25 cellular contexts compared by ENCODE assay signal in the genomic region with DNA sequence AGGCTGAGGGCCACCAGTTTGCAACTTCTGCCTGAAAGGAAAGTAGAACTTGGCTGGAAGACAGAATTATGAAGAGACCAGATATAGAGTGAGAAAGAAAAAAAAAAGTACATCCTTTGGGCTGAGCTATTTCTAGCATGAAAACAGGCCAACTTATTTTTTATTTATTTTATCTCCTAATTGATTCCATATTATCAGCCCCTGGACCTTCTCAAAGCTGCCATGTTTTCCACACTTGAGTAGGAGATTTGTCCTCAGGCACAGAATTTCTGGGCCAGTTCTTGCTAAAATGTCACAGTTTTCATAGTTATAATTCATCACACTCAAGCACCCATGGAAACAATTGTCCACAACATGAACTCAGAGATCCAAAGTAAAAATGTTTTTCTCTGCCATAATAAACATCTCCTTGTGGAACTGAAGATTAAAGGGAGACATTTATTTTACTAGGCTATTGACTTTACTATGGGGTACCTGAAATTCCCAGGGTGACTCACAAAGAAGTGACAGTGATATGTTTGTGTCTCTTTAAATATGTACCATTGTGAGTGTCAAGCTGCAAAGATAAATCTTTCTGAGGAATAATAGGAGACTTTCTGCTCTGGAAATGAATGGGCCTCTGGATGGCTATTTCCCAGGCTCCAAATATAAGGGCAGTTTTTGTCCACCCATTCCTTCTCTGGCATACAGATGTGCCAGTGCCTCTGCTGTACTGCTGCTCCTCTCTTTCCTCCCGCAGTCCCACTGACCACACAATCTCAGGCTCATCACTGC.
"Had no signal": no experiment of that assay in that cellular context is flagged by ENCODE, and none has a peak within 500 bp of the region (broad histone marks: within the 10 kb centered on the region; RNA-seq: fewer than 3 reads in every experiment).

No MANE protein-coding gene starts in this region.

- H3K27me3 ChIP-seq: SJSA1 had no signal

- H3K4me1 Mint-ChIP-seq: activated CD4-positive, alpha-beta T cell treated with anti-CD3 and anti-CD28 coated beads, Interleukin-2, amount 10 ng/mL, durations not matched to agents 7 days and 5 days; brain; central memory CD8-positive, alpha-beta T cell had no signal

- H3K4me3 ChIP-seq: SJSA1 had no signal

- H3K4me1 ChIP-seq: SJSA1 had no signal

- H3K36me3 Mint-ChIP-seq: activated CD4-positive, alpha-beta memory T cell treated with anti-CD3 and anti-CD28 coated beads for 36 hours; activated naive CD8-positive, alpha-beta T cell; brain had no signal

- H3K27me3 Mint-ChIP-seq: activated CD4-positive, alpha-beta memory T cell treated with anti-CD3 and anti-CD28 coated beads for 36 hours; activated CD4-positive, alpha-beta T cell treated with anti-CD3 and anti-CD28 coated beads, Interleukin-2, amount 10 ng/mL, durations not matched to agents 7 days and 5 days; activated naive CD8-positive, alpha-beta T cell; central memory CD8-positive, alpha-beta T cell had no signal

- H3K36me3 ChIP-seq: SJSA1 had no signal

- H3K27ac Mint-ChIP-seq: activated CD4-positive, alpha-beta memory T cell treated with anti-CD3 and anti-CD28 coated beads for 36 hours; activated CD4-positive, alpha-beta T cell treated with anti-CD3 and anti-CD28 coated beads, Interleukin-2, amount 10 ng/mL, durations not matched to agents 7 days and 5 days; activated naive CD4-positive, alpha-beta T cell treated with anti-CD3 and anti-CD28 coated beads for 36 hours; activated naive CD8-positive, alpha-beta T cell had no signal

- H3K27ac ChIP-seq: SJSA1, VCaP had no signal

- ATAC-seq: activated T-cell treated with anti-CD3 and anti-CD28 coated beads, Interleukin-2, amount 50 U/mL, for 4 hours; Panc1 had no signal

- H3K9me3 ChIP-seq: SJSA1 had no signal

- DNase-seq: activated CD4-positive, alpha-beta memory T cell treated with anti-CD3 and anti-CD28 coated beads for 36 hours; activated CD4-positive, alpha-beta T cell treated with anti-CD3 and anti-CD28 coated beads, Interleukin-2, amount 10 ng/mL, durations not matched to agents 7 days and 5 days; activated CD4-positive, CD25-positive, alpha-beta regulatory T cell; activated CD8-positive, alpha-beta memory T cell treated with anti-CD3 and anti-CD28 coated beads for 24 hours; activated effector memory CD4-positive, alpha-beta T cell treated with anti-CD3 and anti-CD28 coated beads, Interleukin-2, amount 50 U/mL, for 16 hours; activated naive CD4-positive, alpha-beta T cell treated with anti-CD3 and anti-CD28 coated beads for 36 hours; activated T-cell treated with anti-CD3 and anti-CD28 coated beads, Interleukin-2, amount 50 U/mL, for 4 hours; Kasumi-1; KBM-7; NCI-H1105 treated with DMSO at 0.1 percent for 48 hours; NCI-H1436 treated with DMSO at 0.1 percent for 48 hours; NCI-H187; NCI-H2081; NCI-H2171; NCI-H2227 treated with DMSO at 0.1 percent for 48 hours; NCI-H526; NCI-H82; SHP77; T-helper 1 cell had no signal

- H3K9me3 Mint-ChIP-seq: activated CD4-positive, alpha-beta T cell treated with anti-CD3 and anti-CD28 coated beads, Interleukin-2, amount 10 ng/mL, durations not matched to agents 7 days and 5 days; brain had no signal

- H3K4me3 Mint-ChIP-seq: activated CD4-positive, alpha-beta memory T cell treated with anti-CD3 and anti-CD28 coated beads for 36 hours; activated CD4-positive, alpha-beta T cell treated with anti-CD3 and anti-CD28 coated beads, Interleukin-2, amount 10 ng/mL, durations not matched to agents 7 days and 5 days; activated naive CD4-positive, alpha-beta T cell treated with anti-CD3 and anti-CD28 coated beads for 36 hours; activated naive CD8-positive, alpha-beta T cell; activated T-cell treated with anti-CD3 and anti-CD28 coated beads, Interleukin-2, amount 50 U/mL, for 4 hours; brain; central memory CD8-positive, alpha-beta T cell had no signal
